In genomic region chr16:67892375-67892774, GRCh38 we compare ENCODE assay signal across 7 cellular contexts. TPM values are rescaled to one million over a fixed set of nuclear protein-coding genes. Genes with fewer than 3 reads are reported as not detected.
DNase-seq lines count a peak whose midpoint lies in the region; ATAC-seq and TF ChIP-seq lines count a peak whose summit lies in the region.

No MANE protein-coding gene starts in this region.

- DNase-seq in HL-60 (ENCODE audit: low read depth in 1 of 2, low spot score in 1 of 2) (no peak), NCI-H526 treated with DMSO at 0.1 percent for 48 hours (lab: John Stamatoyannopoulos, UW) (no peak), SHP77 (lab: John Stamatoyannopoulos, UW) (no peak), RWPE1 (ENCODE audit: low spot score) (no peak)
- DNase-seq in activated CD8-positive, alpha-beta T cell treated with anti-CD3 and anti-CD28 coated beads for 36 hours, result no peak
- no peak for DNase-seq in stimulated activated naive B cell treated with anti-CD40 and anti-IgM and Interleukin-4, amounts not matched to agents 10 μg/mL and 1 μg/mL and 100 μg/mL, for 72 hours

- H3K27ac ChIP-seq in HL-60 (replicated peaks), result peak overlapping the region; percentile 52
- H3K27ac ChIP-seq in RWPE1, result no peak overlapping the region; the same call in 1 of the 2 replicates

- no peaks in the 10 kb centered on the region for H3K9me3 ChIP-seq in iPS-15b (ENCODE audit: control insufficient read depth, insufficient read depth, low read length)

- H3K4me3 Mint-ChIP-seq in activated CD8-positive, alpha-beta T cell treated with anti-CD3 and anti-CD28 coated beads for 36 hours, result peak overlapping the region; percentile 79
- H3K4me3 Mint-ChIP-seq in stimulated activated naive B cell treated with anti-CD40 and anti-IgM and Interleukin-4, amounts not matched to agents 10 μg/mL and 1 μg/mL and 100 μg/mL, for 72 hours, result peak overlapping the region; percentile 91 to 95

- H3K4me1 Mint-ChIP-seq in activated CD8-positive, alpha-beta T cell treated with anti-CD3 and anti-CD28 coated beads for 36 hours (ENCODE audit: low read depth), result peaks cover 24% of the 10 kb centered on the region
- peaks cover 17 to 20% of the 10 kb centered on the region in 2 donors for H3K4me1 Mint-ChIP-seq in stimulated activated naive B cell treated with anti-CD40 and anti-IgM and Interleukin-4, amounts not matched to agents 10 μg/mL and 1 μg/mL and 100 μg/mL, for 72 hours

- H3K4me1 ChIP-seq in iPS-15b (ENCODE audit: control insufficient read depth, insufficient read depth, low read length), result peaks cover 4% of the 10 kb centered on the region

- no peaks in the 10 kb centered on the region for H3K27me3 Mint-ChIP-seq in activated CD8-positive, alpha-beta T cell treated with anti-CD3 and anti-CD28 coated beads for 36 hours
- no peaks in the 10 kb centered on the region for H3K27me3 Mint-ChIP-seq in stimulated activated naive B cell treated with anti-CD40 and anti-IgM and Interleukin-4, amounts not matched to agents 10 μg/mL and 1 μg/mL and 100 μg/mL, for 72 hours

- no peaks in the 10 kb centered on the region for H3K36me3 ChIP-seq in iPS-15b (ENCODE audit: control insufficient read depth, insufficient read depth, low read length)

- peak overlapping the region; percentile 80 for H3K27ac Mint-ChIP-seq in activated CD8-positive, alpha-beta T cell treated with anti-CD3 and anti-CD28 coated beads for 36 hours
- peak overlapping the region; percentile 62 for H3K27ac Mint-ChIP-seq in stimulated activated naive B cell treated with anti-CD40 and anti-IgM and Interleukin-4, amounts not matched to agents 10 μg/mL and 1 μg/mL and 100 μg/mL, for 72 hours

- no peaks in the 10 kb centered on the region for H3K27me3 ChIP-seq in HL-60 (ENCODE audit: insufficient read depth, poor library complexity, severe bottlenecking)
- no peaks in the 10 kb centered on the region for H3K27me3 ChIP-seq in iPS-15b (ENCODE audit: control insufficient read depth, insufficient read depth, low read length)

- no peaks in the 10 kb centered on the region for H3K36me3 Mint-ChIP-seq in activated CD8-positive, alpha-beta T cell treated with anti-CD3 and anti-CD28 coated beads for 36 hours (ENCODE audit: low read depth)
- peaks cover 0 to 3% of the 10 kb centered on the region in 2 donors for H3K36me3 Mint-ChIP-seq in stimulated activated naive B cell treated with anti-CD40 and anti-IgM and Interleukin-4, amounts not matched to agents 10 μg/mL and 1 μg/mL and 100 μg/mL, for 72 hours

- H3K4me3 ChIP-seq in HL-60 (replicated peaks; ENCODE audit: insufficient read depth, low read length) (peak overlapping the region; percentile 17), iPS-15b (ENCODE audit: low read depth, low read length) (peak overlapping the region; percentile 60)

- TF ChIP-seq CTCF in HL-60 (IDR thresholded peaks at IDR 0.05; ENCODE audit: insufficient read depth, low read length) (no peak), RWPE1 (conservative IDR thresholded peaks at IDR 0.05; ENCODE audit: low read depth) (no peak)
- no peak for TF ChIP-seq CTCF in activated CD8-positive, alpha-beta T cell treated with anti-CD3 and anti-CD28 coated beads for 36 hours (IDR thresholded peaks at IDR 0.05)

- intact Hi-C loops in activated CD8-positive, alpha-beta T cell treated with anti-CD3 and anti-CD28 coated beads for 36 hours (cut with micrococcal nuclease), result no loop called here

- POLR2A ChIA-PET in activated CD8-positive, alpha-beta T cell treated with anti-CD3 and anti-CD28 coated beads for 36 hours (lab: Charles Lee), result interaction anchor here (0.7 to 2.1 kb wide), 7 partner anchors 8 to 48 kb away, joined by 3 to 8 read pairs (median 5); partner anchors contain the start of genes CTRL, NRN1L and PSMB10
- POLR2A ChIA-PET in RWPE1 (lab: Yijun Ruan, JAX; ENCODE audit: low non-redundant PET), result no interaction called here

- ATAC-seq in activated CD8-positive, alpha-beta T cell treated with anti-CD3 and anti-CD28 coated beads for 36 hours, result no peak
- no peak for ATAC-seq in stimulated activated naive B cell treated with anti-CD40 and anti-IgM and Interleukin-4, amounts not matched to agents 10 μg/mL and 1 μg/mL and 100 μg/mL, for 72 hours (replicated peaks)

- H3K9ac ChIP-seq in iPS-15b (ENCODE audit: low read depth, low read length), result peak overlapping the region; percentile 65

- CTCF ChIA-PET in activated CD8-positive, alpha-beta T cell treated with anti-CD3 and anti-CD28 coated beads for 36 hours (lab: Charles Lee), result interaction anchor here (0.6 to 4.9 kb wide), 9 partner anchors 9 to 149 kb away, joined by 3 to 30 read pairs (median 5); partner anchors contain the start of genes CTRL, NRN1L and PSMB10
- CTCF ChIA-PET in RWPE1 (lab: Yijun Ruan, JAX), result no interaction called here

- H3K9me3 Mint-ChIP-seq in activated CD8-positive, alpha-beta T cell treated with anti-CD3 and anti-CD28 coated beads for 36 hours, result no peaks in the 10 kb centered on the region
- no peaks in the 10 kb centered on the region for H3K9me3 Mint-ChIP-seq in stimulated activated naive B cell treated with anti-CD40 and anti-IgM and Interleukin-4, amounts not matched to agents 10 μg/mL and 1 μg/mL and 100 μg/mL, for 72 hours

RNA-seq across cellular contexts. Expression of gene PSKH1, which starts 0.7 kb away (rescaled TPM):
- 1 to 10 TPM; 8.4 to 8.5 TPM for total RNA-seq in activated CD8-positive, alpha-beta T cell treated with anti-CD3 and anti-CD28 coated beads for 36 hours

RNA-seq across cellular contexts. Expression of gene NRN1L, which starts 7.7 kb away (rescaled TPM):
- under 1 TPM in 1 of 2 experiments, not detected in 1; 0.83 TPM for total RNA-seq in activated CD8-positive, alpha-beta T cell treated with anti-CD3 and anti-CD28 coated beads for 36 hours

RNA-seq across cellular contexts. Expression of gene EDC4, which starts 19.5 kb away (rescaled TPM):
- total RNA-seq in activated CD8-positive, alpha-beta T cell treated with anti-CD3 and anti-CD28 coated beads for 36 hours, result 10 to 100 TPM; 78.7 to 90.9 TPM

RNA-seq across cellular contexts. Expression of gene CTRL, which starts 39.3 kb away (rescaled TPM):
- total RNA-seq in activated CD8-positive, alpha-beta T cell treated with anti-CD3 and anti-CD28 coated beads for 36 hours, result 1 to 10 TPM; 3.8 to 3.9 TPM

RNA-seq across cellular contexts. Expression of gene PSMB10, which starts 44.3 kb away (rescaled TPM):
- 100 to 1,000 TPM; 205 to 206 TPM for total RNA-seq in activated CD8-positive, alpha-beta T cell treated with anti-CD3 and anti-CD28 coated beads for 36 hours
